In genomic region chr17:81291662-81292061, GRCh38 we compare ENCODE assay signal across 8 cellular contexts. TPM values are rescaled to one million over a fixed set of nuclear protein-coding genes. Genes with fewer than 3 reads are reported as not detected.
DNase-seq lines count a peak whose midpoint lies in the region; ATAC-seq and TF ChIP-seq lines count a peak whose summit lies in the region.

No MANE protein-coding gene starts in this region.

- POLR2A ChIA-PET in T-cell (lab: Charles Lee) = interaction anchor here (0.6 to 0.7 kb wide), 3 partner anchors 53 to 1281 kb away, joined by 3 to 4 read pairs (median 3); no protein-coding TSS in a partner anchor

- no peaks in the 10 kb centered on the region for H3K27me3 Mint-ChIP-seq in T-cell

- H3K27me3 ChIP-seq in DOHH2 (ENCODE audit: control insufficient read depth, low read length) (no peaks in the 10 kb centered on the region), adipocyte (replicated peaks; ENCODE audit: control insufficient read depth, insufficient read depth, low read length) (no peaks in the 10 kb centered on the region)

- H3K4me1 ChIP-seq in DOHH2 (ENCODE audit: control insufficient read depth, low read length) (peaks cover 19% of the 10 kb centered on the region), adipocyte (ENCODE audit: control insufficient read depth, insufficient read depth, low read length) (peaks cover 25% of the 10 kb centered on the region)

- H3K4me2 ChIP-seq in DOHH2 (ENCODE audit: low read length) = peak overlapping the region; percentile 30; the same call in 1 of the 2 replicates

- H3K27ac Mint-ChIP-seq in T-cell = peak overlapping the region; percentile 57 to 80

- no peaks in the 10 kb centered on the region for H4K20me1 ChIP-seq in DOHH2 (ENCODE audit: control insufficient read depth, insufficient read depth, low read depth, low read length)

- H3K36me3 ChIP-seq in DOHH2 (ENCODE audit: control insufficient read depth, low read length) (peaks cover 31% of the 10 kb centered on the region; the same call in 1 of the 2 replicates), adipocyte (ENCODE audit: control insufficient read depth, insufficient read depth, low read length, severe bottlenecking) (peaks cover 24% of the 10 kb centered on the region)

- no peaks in the 10 kb centered on the region for H3K9me2 ChIP-seq in DOHH2 (replicated peaks; ENCODE audit: control insufficient read depth, low read length)

- peaks cover 34 to 71% (median 56%) of the 10 kb centered on the region in 3 donors for H3K4me1 Mint-ChIP-seq in T-cell

- H3K9me3 Mint-ChIP-seq in T-cell = no peaks in the 10 kb centered on the region

- no peak overlapping the region for H3K9ac ChIP-seq in adipocyte (ENCODE audit: low read length)

- DNase-seq in HuH-7 (ENCODE audit: low spot score) (peak; percentile 96), T-cell (peak; percentile 45 to 77 (median 62)), adipocyte (ENCODE audit: low read depth) (peak; percentile 46), hepatic stellate cell (ENCODE audit: low spot score) (peak; percentile 72)
- DNase-seq in stimulated activated CD4-positive, alpha-beta T cell treated with anti-CD3 and anti-CD28 coated beads, Interleukin-15, amount 100 ng/mL, for 24 hours = peak; percentile 82

- peak overlapping the region in 1 of 3 donors; percentile 31 for H3K4me3 Mint-ChIP-seq in T-cell

- ATAC-seq in T-cell (replicated peaks in 1 of 4) (peak; percentile 56 to 68 (median 60)), GM18873 (IDR thresholded peaks at IDR 0.05; ENCODE audit: low FRiP score, unreplicated experiment) (no peak), HG03460 (IDR thresholded peaks at IDR 0.05; ENCODE audit: unreplicated experiment) (no peak)

- CTCF ChIA-PET in T-cell (lab: Charles Lee) = interaction anchor here in 1 of 2 donors (0.6 to 1.4 kb wide), 4 partner anchors 31 to 104 kb away, joined by 3 to 5 read pairs (median 4); partner anchors contain the start of genes BAHCC1, NDUFAF8 and TEPSIN

- H3F3A ChIP-seq in DOHH2 (ENCODE audit: control insufficient read depth, insufficient read depth) = 0 out of 2 replicates have a peak, but pooled peaks cover 3% of the 10 kb centered on the region

- no peaks in the 10 kb centered on the region for H3K9me3 ChIP-seq in DOHH2 (ENCODE audit: control insufficient read depth, insufficient read depth, low read length)
- no peaks in the 10 kb centered on the region for H3K9me3 ChIP-seq in adipocyte (ENCODE audit: control insufficient read depth, low read length)

- H3K79me2 ChIP-seq in DOHH2 (ENCODE audit: control insufficient read depth, low read length) = peaks cover 74% of the 10 kb centered on the region

- no peak overlapping the region for H3K4me3 ChIP-seq in DOHH2 (ENCODE audit: low read length)
- no peak overlapping the region for H3K4me3 ChIP-seq in adipocyte (ENCODE audit: low read length)

- TF ChIP-seq CTCF in DOHH2 (IDR thresholded peaks at IDR 0.05; ENCODE audit: low read depth, low read length, poor library complexity, severe bottlenecking) = peak; percentile 84

- H3K36me3 Mint-ChIP-seq in T-cell = peaks cover 9% of the 10 kb centered on the region

- H3K27ac ChIP-seq in DOHH2 (ENCODE audit: low read depth, low read length) = no peak overlapping the region

RNA-seq across cellular contexts. Expression of gene SLC38A10, which starts 3.4 kb away (rescaled TPM):
- total RNA-seq in T-cell = 10 to 100 TPM; 52.8 to 95.2 (median 82.3) TPM

RNA-seq across cellular contexts. Expression of gene NDUFAF8, which starts 52.5 kb away (rescaled TPM):
- total RNA-seq in T-cell = 10 to 100 TPM; 35.0 to 60.8 (median 51.2) TPM

RNA-seq across cellular contexts. Expression of gene TEPSIN, which starts 52.8 kb away (rescaled TPM):
- 100 to 1,000 TPM in 3 of 5 donors, 10 to 100 TPM in 2; 73.8 to 169 (median 161) TPM for total RNA-seq in T-cell

Comparison
In these comparisons a context has a peak if more than half of its experiments do, and no peak if none do; other contexts are left out.
1. DNase-seq: peak in every context shown above with its lines; median percentile 96 in HuH-7; 82 in stimulated activated CD4-positive, alpha-beta T cell treated with anti-CD3 and anti-CD28 coated beads, Interleukin-15, amount 100 ng/mL, for 24 hours; 72 in hepatic stellate cell; 62 in T-cell; 46 in adipocyte.
2. ATAC-seq: peak in T-cell (4 of 4); none in GM18873 (single experiment) and HG03460 (single experiment).